ENCODE assay signal across 32 cellular contexts in genomic region chr5:45691656-45692055, GRCh38. TPM values are rescaled to one million over a fixed set of nuclear protein-coding genes. Genes with fewer than 3 reads are reported as not detected.
"Had no signal": no experiment of that assay in that cellular context is flagged by ENCODE, and none has a peak within 500 bp of the region (broad histone marks: within the 10 kb centered on the region; RNA-seq: fewer than 3 reads in every experiment).

No MANE protein-coding gene starts in this region.

- ATAC-seq: effector memory CD8-positive, alpha-beta T cell; heart right ventricle; left cardiac atrium; left lung; naive thymus-derived CD4-positive, alpha-beta T cell; sciatic nerve; stimulated activated effector memory CD8-positive, alpha-beta T cell treated with anti-CD3 and anti-CD28 coated beads, Interleukin-12 subunit alpha, Interleukin-12 subunit beta, amount 100 ng/mL, for 72 hours had no signal

- H3K27ac ChIP-seq: coronary artery, esophagus squamous epithelium, heart right ventricle, left lung, neural progenitor cell, parathyroid adenoma, right atrium auricular region, stomach, testis, tibial artery had no signal

- H3K4me1 Mint-ChIP-seq: stimulated activated effector memory CD8-positive, alpha-beta T cell treated with anti-CD3 and anti-CD28 coated beads, Interleukin-12 subunit alpha, Interleukin-12 subunit beta, amount 100 ng/mL, for 72 hours had no signal

- H3K4me3 ChIP-seq: coronary artery, esophagus squamous epithelium, heart right ventricle, left lung, neural progenitor cell, right atrium auricular region, smooth muscle cell, stomach, testis, tibial artery had no signal

- H3K4me3 Mint-ChIP-seq: effector memory CD8-positive, alpha-beta T cell; mesothelial cell of epicardium; naive thymus-derived CD4-positive, alpha-beta T cell; nephron; neural progenitor cell; stimulated activated effector memory CD8-positive, alpha-beta T cell treated with anti-CD3 and anti-CD28 coated beads, Interleukin-12 subunit alpha, Interleukin-12 subunit beta, amount 100 ng/mL, for 72 hours; type B pancreatic cell had no signal

- DNase-seq: dermis blood vessel endothelial cell; effector memory CD8-positive, alpha-beta T cell; erythroblast; esophagus squamous epithelium; foreskin melanocyte; glutamatergic neuron; heart right ventricle; left cardiac atrium; left lung; mesenchymal stem cell; naive thymus-derived CD4-positive, alpha-beta T cell; stimulated activated CD4-positive, alpha-beta T cell treated with anti-CD3 and anti-CD28 coated beads, Interleukin-12 subunit alpha, Interleukin-12 subunit beta, amount 100 ng/mL, for 4 hours; stimulated activated CD4-positive, alpha-beta T cell treated with anti-CD3 and anti-CD28 coated beads, Interleukin-2, amount 100 ng/mL, for 24 hours; stimulated activated CD4-positive, alpha-beta T cell treated with anti-CD3 and anti-CD28 coated beads, Interleukin-4, amount 100 ng/mL, for 24 hours; stimulated activated naive CD4-positive, alpha-beta T cell treated with Interleukin-2 at 50 U/mL for 16 hours; stomach; testis; tibial artery had no signal

- H3K27ac Mint-ChIP-seq: effector memory CD8-positive, alpha-beta T cell; mesothelial cell of epicardium; naive thymus-derived CD4-positive, alpha-beta T cell; nephron; neural progenitor cell; progenitor cell of endocrine pancreas; stimulated activated effector memory CD8-positive, alpha-beta T cell treated with anti-CD3 and anti-CD28 coated beads, Interleukin-12 subunit alpha, Interleukin-12 subunit beta, amount 100 ng/mL, for 72 hours; type B pancreatic cell had no signal

- H3K4me1 ChIP-seq: parathyroid adenoma had no signal

- H3K36me3 ChIP-seq: esophagus squamous epithelium, heart right ventricle, left lung, neural progenitor cell, right atrium auricular region, stomach, tibial artery had no signal

- H3K36me3 Mint-ChIP-seq: mesothelial cell of epicardium, neural progenitor cell, type B pancreatic cell had no signal

- H3K9me3 Mint-ChIP-seq: mesothelial cell of epicardium, nephron, neural progenitor cell had no signal

- H3K9me3 ChIP-seq: esophagus squamous epithelium, heart right ventricle, left lung, right atrium auricular region, testis, tibial artery had no signal

- H3K27me3 ChIP-seq: testis had no signal

RNA-seq across cellular contexts. Expression of gene HCN1, which starts 4.5 kb away (rescaled TPM):
- total RNA-seq: dermis blood vessel endothelial cell; kidney epithelial cell; lung microvascular endothelial cell; mesothelial cell of epicardium; naive thymus-derived CD4-positive, alpha-beta T cell; osteoblast; smooth muscle cell had no signal
- polyA plus RNA-seq: naive thymus-derived CD4-positive, alpha-beta T cell; smooth muscle cell had no signal
